ENCODE assay signal across 1 cellular context in the genomic region with DNA sequence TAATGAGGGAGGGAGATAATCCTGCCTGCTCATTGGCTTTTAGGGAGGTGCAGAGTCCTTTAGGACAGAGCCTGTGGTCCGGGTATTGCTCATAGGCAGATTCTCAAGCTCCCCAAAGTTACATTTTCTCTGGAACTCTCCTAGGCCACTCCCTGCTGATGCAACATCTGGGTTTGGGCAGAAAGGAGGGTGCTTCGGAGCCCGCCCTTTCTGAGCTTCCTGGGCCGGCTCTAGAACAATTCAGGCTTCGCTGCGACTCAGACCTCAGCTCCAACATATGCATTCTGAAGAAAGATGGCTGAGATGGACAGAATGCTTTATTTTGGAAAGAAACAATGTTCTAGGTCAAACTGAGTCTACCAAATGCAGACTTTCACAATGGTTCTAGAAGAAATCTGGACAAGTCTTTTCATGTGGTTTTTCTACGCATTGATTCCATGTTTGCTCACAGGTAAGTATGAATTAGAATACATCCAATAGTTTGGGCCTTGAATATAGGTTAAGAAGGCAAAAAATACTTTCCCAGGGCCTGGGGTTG.
TF ChIP-seq lines count a peak whose summit lies in the region.

A gene with protein sequence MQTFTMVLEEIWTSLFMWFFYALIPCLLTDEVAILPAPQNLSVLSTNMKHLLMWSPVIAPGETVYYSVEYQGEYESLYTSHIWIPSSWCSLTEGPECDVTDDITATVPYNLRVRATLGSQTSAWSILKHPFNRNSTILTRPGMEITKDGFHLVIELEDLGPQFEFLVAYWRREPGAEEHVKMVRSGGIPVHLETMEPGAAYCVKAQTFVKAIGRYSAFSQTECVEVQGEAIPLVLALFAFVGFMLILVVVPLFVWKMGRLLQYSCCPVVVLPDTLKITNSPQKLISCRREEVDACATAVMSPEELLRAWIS (plus strand): TSS at position 233 of the 538 bp plus-strand sequence. CDS start 131 bp downstream, at position 364.

TF ChIP-seq in K562, 482 proteins besides CTCF, POLR2A, EP300 and RAD21 (continued from another document):
- TF ChIP-seq, protein P1, sequence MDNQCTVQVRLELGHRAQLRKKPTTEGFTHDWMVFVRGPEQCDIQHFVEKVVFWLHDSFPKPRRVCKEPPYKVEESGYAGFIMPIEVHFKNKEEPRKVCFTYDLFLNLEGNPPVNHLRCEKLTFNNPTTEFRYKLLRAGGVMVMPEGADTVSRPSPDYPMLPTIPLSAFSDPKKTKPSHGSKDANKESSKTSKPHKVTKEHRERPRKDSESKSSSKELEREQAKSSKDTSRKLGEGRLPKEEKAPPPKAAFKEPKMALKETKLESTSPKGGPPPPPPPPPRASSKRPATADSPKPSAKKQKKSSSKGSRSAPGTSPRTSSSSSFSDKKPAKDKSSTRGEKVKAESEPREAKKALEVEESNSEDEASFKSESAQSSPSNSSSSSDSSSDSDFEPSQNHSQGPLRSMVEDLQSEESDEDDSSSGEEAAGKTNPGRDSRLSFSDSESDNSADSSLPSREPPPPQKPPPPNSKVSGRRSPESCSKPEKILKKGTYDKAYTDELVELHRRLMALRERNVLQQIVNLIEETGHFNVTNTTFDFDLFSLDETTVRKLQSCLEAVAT (IDR thresholded peaks at IDR 0.05): 0 out of 4 replicates have a peak, but pooled peaks of 1 of the 2 experiments have one; percentile 25
- no peak for TF ChIP-seq EZH2 (IDR thresholded peaks at IDR 0.05; ENCODE audit: borderline replicate concordance, low read depth, low read length)
- peak; percentile 43; the same call in 1 of the 2 replicates for TF ChIP-seq CXXC5 (CRISPR knock-in tag; IDR thresholded peaks at IDR 0.05)
- no peak for TF ChIP-seq PTBP1 (IDR thresholded peaks at IDR 0.05; ENCODE audit: low read depth, low read length)
- TF ChIP-seq ZNF444 (CRISPR knock-in tag; IDR thresholded peaks at IDR 0.05): no peak
- no peak for TF ChIP-seq TAL1 (IDR thresholded peaks at IDR 0.05)
- peak; percentile 72 for TF ChIP-seq MYC (IDR thresholded peaks at IDR 0.05; ENCODE audit: low read depth, low read length)
- no peak for TF ChIP-seq MYC (CRISPR knock-in tag; IDR thresholded peaks at IDR 0.05; ENCODE audit: borderline replicate concordance, low read depth)
- no peak for TF ChIP-seq HDAC2 (IDR thresholded peaks at IDR 0.05)
